Comparison of ENCODE assay signal across 8 cellular contexts in genomic region chr12:89280833-89281533, GRCh38.
A peak's percentile ranks its signal among the peaks of the same experiment; 100 is the strongest.
DNase-seq lines count a peak whose midpoint lies in the region; ATAC-seq, FAIRE-seq and TF ChIP-seq lines count a peak whose summit lies in the region.
"Had no signal": no experiment of that assay in that cellular context is flagged by ENCODE, and none has a peak within 500 bp of the region (broad histone marks: within the 10 kb centered on the region; RNA-seq: fewer than 3 reads in every experiment).

No MANE protein-coding gene starts in this region.

- no peaks in the 10 kb centered on the region for H4K20me1 ChIP-seq in GM12878 (ENCODE audit: control insufficient read depth, insufficient read depth)

- H3K9me3 Mint-ChIP-seq in natural killer cell (no peaks in the 10 kb centered on the region), mesothelial cell of epicardium (no peaks in the 10 kb centered on the region)

- POLR2A ChIA-PET in GM12878 (lab: Charles Lee), result no interaction called here

- TF ChIP-seq CTCF in GM12878 (IDR thresholded peaks at IDR 0.05 in 2 of 3, conservative IDR thresholded peaks at IDR 0.05 in 1 of 3; ENCODE audit: control insufficient read depth in 2 of 3, extremely low read depth in 1 of 3, insufficient read depth in 1 of 3, low read depth in 3 of 3, low read length in 3 of 3) (no peak), natural killer cell (IDR thresholded peaks at IDR 0.05) (no peak), mesothelial cell of epicardium (IDR thresholded peaks at IDR 0.05; ENCODE audit: unreplicated experiment) (no peak), lower leg skin (IDR thresholded peaks at IDR 0.05) (no peak)

- RAD21 ChIA-PET in GM12878 (lab: Charles Lee; ENCODE audit: unreplicated experiment), result no interaction called here

- intact Hi-C loops in GM12878 (cut with micrococcal nuclease; ENCODE audit: unreplicated experiment), result no loop called here
- intact Hi-C loops in natural killer cell (cut with micrococcal nuclease), result loop anchor here (1.0 to 5.0 kb wide), 3 partner anchors 29 to 71 kb away; partner anchors contain the start of gene DUSP6
- intact Hi-C loops in lower leg skin (cut with DNase I; ENCODE audit: low total_unique reads), result no loop called here

- H3K4me2 ChIP-seq in GM12878 (ENCODE audit: control insufficient read depth, insufficient read depth), result 0 out of 2 replicates have a peak overlapping the region, but pooled peaks have one; percentile 7

- ATAC-seq in HG03175 (IDR thresholded peaks at IDR 0.05; ENCODE audit: unreplicated experiment) (peak; percentile 59), GM12878 (no peak), natural killer cell (peak; percentile 92 to 94 (median 93))

- H3K27me3 ChIP-seq in GM12878 (replicated peaks in 1 of 2; ENCODE audit: control insufficient read depth in 2 of 2, insufficient read depth in 2 of 2, low read length in 1 of 2), result no peaks in the 10 kb centered on the region

- SMC1A ChIA-PET in GM12878 (lab: Charles Lee; ENCODE audit: uncharacterized antibody, unreplicated experiment), result interaction anchor here (0.8 to 1.2 kb wide), 2 partner anchors 51 to 264 kb away, joined by 3 read pairs; no protein-coding TSS in a partner anchor

- H3K36me3 ChIP-seq in GM12878 (ENCODE audit: control insufficient read depth in 2 of 2, insufficient read depth in 2 of 2, low read length in 1 of 2), result no peaks in the 10 kb centered on the region

- no peak for TF ChIP-seq RAD21 in GM12878 (IDR thresholded peaks at IDR 0.05; ENCODE audit: insufficient read depth, low read depth, low read length)

- TF ChIP-seq POLR2A in GM12878 (IDR thresholded peaks at IDR 0.05; ENCODE audit: low read depth, low read length) (no peak), lower leg skin (IDR thresholded peaks at IDR 0.05) (no peak)

- 41% methylated on average over 5 of the region's 5 CpGs for WGBS in GM12878 (ENCODE audit: insufficient coverage, insufficient replicate concordance, low lambda C conversion rate, missing lambda C conversion rate)
- 50 to 61% methylated on average over 5 of the region's 5 CpGs for WGBS in lower leg skin, 2 donors

- FAIRE-seq in GM12878 (lab: Jason Lieb, UNC), result no peak

- peak overlapping the region; percentile 69 for H3K4me3 Mint-ChIP-seq in natural killer cell
- no peak overlapping the region for H3K4me3 Mint-ChIP-seq in mesothelial cell of epicardium

- no peaks in the 10 kb centered on the region for H3K79me2 ChIP-seq in GM12878 (ENCODE audit: control insufficient read depth, insufficient read depth, low read length)

- in situ Hi-C loops in GM12878 (cut with MboI), result no loop called here

- BruUV-seq in GM12878 (replicated peaks; lab: Mats Ljungman, UMichigan), result no TSS peak

- H3K4me1 Mint-ChIP-seq in natural killer cell (peaks cover 32 to 37% of the 10 kb centered on the region in 2 donors), mesothelial cell of epicardium (peaks cover 10% of the 10 kb centered on the region)

- H3K27me3 Mint-ChIP-seq in natural killer cell (ENCODE audit: low read depth in 2 of 2) (no peaks in the 10 kb centered on the region), mesothelial cell of epicardium (ENCODE audit: low read depth) (peaks cover 3% of the 10 kb centered on the region)

- no peak overlapping the region for H2AFZ ChIP-seq in GM12878 (ENCODE audit: control insufficient read depth, low read depth, low read length)

- peak overlapping the region; percentile 85 to 90 for H3K27ac Mint-ChIP-seq in natural killer cell
- H3K27ac Mint-ChIP-seq in mesothelial cell of epicardium, result no peak overlapping the region

- DNase-seq in DMS53 treated with DMSO at 0.1 percent for 48 hours (lab: John Stamatoyannopoulos, UW; ENCODE audit: unreplicated experiment) (peak; percentile 31), GM12878 (ENCODE audit: low read depth, low spot score) (no peak), natural killer cell (no peak), mesothelial cell of epicardium (ENCODE audit: low spot score in 2 of 2, unreplicated experiment in 2 of 2) (no peak), lower leg skin (ENCODE audit: low spot score in 2 of 2) (no peak), DMS114 treated with DMSO at 0.1 percent for 48 hours (lab: John Stamatoyannopoulos, UW; ENCODE audit: unreplicated experiment) (no peak)
- DNase-seq: activated CD4-positive, alpha-beta T cell treated with anti-CD3 and anti-CD28 coated beads, Interleukin-2, amount 50 U/mL, for 48 hours had no signal

- H3K9ac ChIP-seq in GM12878 (ENCODE audit: control insufficient read depth, insufficient read depth, low read length), result no peak overlapping the region

- TF ChIP-seq EP300 in GM12878 (IDR thresholded peaks at IDR 0.05; ENCODE audit: borderline replicate concordance in 1 of 2, control insufficient read depth in 1 of 2, low read depth in 2 of 2, low read length in 2 of 2), result no peak

- H3K36me3 Mint-ChIP-seq in natural killer cell, result no peaks in the 10 kb centered on the region
- no peaks in the 10 kb centered on the region for H3K36me3 Mint-ChIP-seq in mesothelial cell of epicardium

- no peak overlapping the region for H3K4me3 ChIP-seq in GM12878
- no peak overlapping the region for H3K4me3 ChIP-seq in lower leg skin (ENCODE audit: low read depth, poor library complexity, severe bottlenecking)

- H3K27ac ChIP-seq in GM12878 (ENCODE audit: control insufficient read depth, insufficient read depth), result no peak overlapping the region

- H3K9me3 ChIP-seq in GM12878 (replicated peaks; ENCODE audit: control insufficient read depth, insufficient read depth, low read length), result no peaks in the 10 kb centered on the region

- CTCF ChIA-PET in GM12878 (lab: Yijun Ruan, JAX), result interaction anchor here (1.7 kb wide), 1 partner anchor 13 kb away, joined by 3 read pairs; no protein-coding TSS in a partner anchor

- no peaks in the 10 kb centered on the region for H3K4me1 ChIP-seq in GM12878 (ENCODE audit: control insufficient read depth, insufficient read depth, low read length)

TF ChIP-seq in GM12878, 131 proteins besides CTCF, POLR2A, EP300 and RAD21 (continues in another document):
- TF ChIP-seq ATF3 (IDR thresholded peaks at IDR 0.05; ENCODE audit: borderline replicate concordance, extremely low read depth, low read depth, low read length) (no peak), EZH2 (IDR thresholded peaks at IDR 0.05; ENCODE audit: borderline replicate concordance, control insufficient read depth, low read depth, low read length) (no peak), STAT1 (conservative IDR thresholded peaks at IDR 0.05) (no peak), SRF (IDR thresholded peaks at IDR 0.05; ENCODE audit: low read depth in 2 of 2, low read length in 2 of 2) (no peak), NR2F1 (conservative IDR thresholded peaks at IDR 0.05) (no peak), STAT3 (IDR thresholded peaks at IDR 0.05; ENCODE audit: low read depth, low read length) (no peak), ZNF592 (IDR thresholded peaks at IDR 0.05) (no peak), BCL11A (IDR thresholded peaks at IDR 0.05; ENCODE audit: low read depth, low read length) (no peak), ELK1 (IDR thresholded peaks at IDR 0.05; ENCODE audit: low read depth, low read length) (no peak)
- TF ChIP-seq, protein P1, sequence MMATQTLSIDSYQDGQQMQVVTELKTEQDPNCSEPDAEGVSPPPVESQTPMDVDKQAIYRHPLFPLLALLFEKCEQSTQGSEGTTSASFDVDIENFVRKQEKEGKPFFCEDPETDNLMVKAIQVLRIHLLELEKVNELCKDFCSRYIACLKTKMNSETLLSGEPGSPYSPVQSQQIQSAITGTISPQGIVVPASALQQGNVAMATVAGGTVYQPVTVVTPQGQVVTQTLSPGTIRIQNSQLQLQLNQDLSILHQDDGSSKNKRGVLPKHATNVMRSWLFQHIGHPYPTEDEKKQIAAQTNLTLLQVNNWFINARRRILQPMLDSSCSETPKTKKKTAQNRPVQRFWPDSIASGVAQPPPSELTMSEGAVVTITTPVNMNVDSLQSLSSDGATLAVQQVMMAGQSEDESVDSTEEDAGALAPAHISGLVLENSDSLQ (IDR thresholded peaks at IDR 0.05), result no peak
